In the genomic region with DNA sequence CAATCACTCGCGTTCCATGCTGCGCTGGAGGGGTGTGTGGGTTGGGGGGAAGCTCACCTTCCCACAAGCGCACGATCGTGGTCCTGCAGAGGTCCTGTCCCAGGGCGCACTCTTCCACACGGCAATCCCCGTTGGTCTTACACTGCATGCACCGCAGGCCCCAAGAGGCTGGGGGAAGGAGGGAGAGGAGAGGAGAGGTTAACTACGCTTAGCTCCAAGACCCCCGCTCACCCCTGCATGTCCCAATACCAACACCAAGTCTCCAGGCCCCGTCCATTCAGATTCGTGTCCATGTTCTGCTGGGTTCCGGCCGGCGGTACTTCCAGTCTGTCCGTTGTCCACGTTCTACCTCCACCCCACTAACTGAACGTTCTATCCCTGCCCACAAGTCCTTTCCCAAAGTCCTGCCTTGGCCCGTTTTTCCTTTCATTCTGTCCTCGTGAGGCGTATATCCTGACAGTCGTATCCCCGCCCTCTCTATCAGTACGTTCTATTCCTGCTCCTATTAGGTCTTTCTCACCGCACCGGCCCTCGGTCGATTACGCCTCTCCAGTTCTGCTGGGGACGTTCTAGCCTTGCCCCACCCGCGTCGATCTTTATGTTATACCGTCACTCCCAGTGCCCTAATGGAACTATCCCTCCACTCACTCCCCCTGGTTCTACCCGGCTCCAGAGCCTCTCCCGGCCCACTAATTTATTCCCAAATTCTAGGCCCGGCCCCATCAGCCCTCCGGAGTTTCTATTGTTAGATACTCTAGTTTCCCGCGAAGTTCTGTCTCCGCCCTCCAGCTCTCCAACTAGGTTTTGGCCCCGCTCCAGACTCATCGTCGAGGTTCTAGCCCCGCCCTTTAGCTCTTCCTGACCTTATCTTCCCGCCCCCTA, we compare ENCODE assay signal across 8 cellular contexts. TPM values are rescaled to one million over a fixed set of nuclear protein-coding genes. Genes with fewer than 3 reads are reported as not detected.
DNase-seq lines count a peak whose midpoint lies in the region; ATAC-seq and TF ChIP-seq lines count a peak whose summit lies in the region.

No MANE protein-coding gene starts in this region.

- H3K4me1 ChIP-seq in iPS-15b (ENCODE audit: control insufficient read depth, insufficient read depth, low read length), result peaks cover 7% of the 10 kb centered on the region

- no peak for ATAC-seq in activated naive CD8-positive, alpha-beta T cell treated with anti-CD3 and anti-CD28 coated beads, Interleukin-2, amount 10 ng/mL, durations not matched to agents 7 days and 5 days (ENCODE audit: low read depth)

- DNase-seq in AG04449 (ENCODE audit: low read depth, low spot score), result no peak
- no peak for DNase-seq in HFFc6
- no peak for DNase-seq in activated naive CD8-positive, alpha-beta T cell treated with anti-CD3 and anti-CD28 coated beads, Interleukin-2, amount 10 ng/mL, durations not matched to agents 7 days and 5 days
- DNase-seq in NCI-H1092 treated with DMSO at 0.1 percent for 48 hours (lab: John Stamatoyannopoulos, UW), result no peak
- no peak for DNase-seq in HuH-7.5 (ENCODE audit: low spot score)
- DNase-seq in occipital lobe (lab: John Stamatoyannopoulos, UW), result no peak

- H3K9me3 Mint-ChIP-seq in HFFc6, result no peaks in the 10 kb centered on the region
- H3K9me3 Mint-ChIP-seq in activated naive CD8-positive, alpha-beta T cell treated with anti-CD3 and anti-CD28 coated beads, Interleukin-2, amount 10 ng/mL, durations not matched to agents 7 days and 5 days, result no peaks in the 10 kb centered on the region

- no peaks in the 10 kb centered on the region for H3K9me3 ChIP-seq in iPS-15b (ENCODE audit: control insufficient read depth, insufficient read depth, low read length)

- POLR2A ChIA-PET in AG04449 (lab: Yijun Ruan, JAX), result interaction anchor here (0.5 to 3.3 kb wide), 18 partner anchors 12 to 134 kb away, joined by 3 to 18 read pairs (median 4); partner anchors contain the start of genes IRGQ, SMG9, ZNF575 and ZNF576
- POLR2A ChIA-PET in activated naive CD8-positive, alpha-beta T cell treated with anti-CD3 and anti-CD28 coated beads, Interleukin-2, amount 10 ng/mL, durations not matched to agents 7 days and 5 days (lab: Charles Lee), result interaction anchor here (0.6 to 1.8 kb wide), 11 partner anchors 9 to 204 kb away, joined by 3 to 30 read pairs (median 6); partner anchors contain the start of gene SMG9

- H3K27ac Mint-ChIP-seq in HFFc6, result peak overlapping the region; percentile 95
- peak overlapping the region; percentile 91 for H3K27ac Mint-ChIP-seq in activated naive CD8-positive, alpha-beta T cell treated with anti-CD3 and anti-CD28 coated beads, Interleukin-2, amount 10 ng/mL, durations not matched to agents 7 days and 5 days

- H3K27me3 Mint-ChIP-seq in HFFc6 (ENCODE audit: insufficient read depth), result no peaks in the 10 kb centered on the region; the same call in none of the 2 replicates
- peaks cover 3% of the 10 kb centered on the region for H3K27me3 Mint-ChIP-seq in activated naive CD8-positive, alpha-beta T cell treated with anti-CD3 and anti-CD28 coated beads, Interleukin-2, amount 10 ng/mL, durations not matched to agents 7 days and 5 days

- H3K27me3 ChIP-seq in iPS-15b (ENCODE audit: control insufficient read depth, insufficient read depth, low read length), result peaks cover 25% of the 10 kb centered on the region

- H3K4me1 Mint-ChIP-seq in HFFc6 (ENCODE audit: low read depth), result peaks cover 31% of the 10 kb centered on the region
- H3K4me1 Mint-ChIP-seq in activated naive CD8-positive, alpha-beta T cell treated with anti-CD3 and anti-CD28 coated beads, Interleukin-2, amount 10 ng/mL, durations not matched to agents 7 days and 5 days, result peaks cover 35% of the 10 kb centered on the region

- H3K4me3 ChIP-seq in AG04449 (ENCODE audit: low read depth, low read length) (peak overlapping the region; percentile 60), iPS-15b (ENCODE audit: low read depth, low read length) (peak overlapping the region; percentile 84), skin epidermis (peak overlapping the region; percentile 3 to 54 (median 45))

- peak overlapping the region; percentile 9 for H3K9ac ChIP-seq in iPS-15b (ENCODE audit: low read depth, low read length)

- H3K36me3 Mint-ChIP-seq in HFFc6 (ENCODE audit: low read depth), result peaks cover 41% of the 10 kb centered on the region
- H3K36me3 Mint-ChIP-seq in activated naive CD8-positive, alpha-beta T cell treated with anti-CD3 and anti-CD28 coated beads, Interleukin-2, amount 10 ng/mL, durations not matched to agents 7 days and 5 days, result peaks cover 28% of the 10 kb centered on the region

- TF ChIP-seq CTCF in AG04449 (IDR thresholded peaks at IDR 0.05; ENCODE audit: insufficient read depth, low read length, missing control alignments), result no peak
- TF ChIP-seq CTCF in HFFc6 (IDR thresholded peaks at IDR 0.05), result no peak

- peak overlapping the region; percentile 97 for H3K4me3 Mint-ChIP-seq in HFFc6
- peak overlapping the region; percentile 94 for H3K4me3 Mint-ChIP-seq in activated naive CD8-positive, alpha-beta T cell treated with anti-CD3 and anti-CD28 coated beads, Interleukin-2, amount 10 ng/mL, durations not matched to agents 7 days and 5 days

- peaks cover 3% of the 10 kb centered on the region for H3K36me3 ChIP-seq in iPS-15b (ENCODE audit: control insufficient read depth, insufficient read depth, low read length)

- CTCF ChIA-PET in AG04449 (lab: Yijun Ruan, JAX), result interaction anchor here (0.6 to 1.4 kb wide), 18 partner anchors 9 to 129 kb away, joined by 3 to 14 read pairs (median 4); partner anchors contain the start of genes IRGQ and ZNF576

- H3K27ac ChIP-seq in skin epidermis, result peak overlapping the region in 13 of 21 experiments; percentile 9 to 94 (median 55)

RNA-seq across cellular contexts. Expression of gene PLAUR, which starts 2.2 kb away (rescaled TPM):
- 100 to 1,000 TPM; 123 to 163 (median 152) TPM for total RNA-seq in HFFc6 (2021; fragmentation: NEBNext Ultra II Directional; extraction: Animal tissue kit (Norgen Biotek cat#: 25700))
- 10 to 100 TPM; 12.2 to 12.7 TPM for total RNA-seq in activated naive CD8-positive, alpha-beta T cell treated with anti-CD3 and anti-CD28 coated beads, Interleukin-2, amount 10 ng/mL, durations not matched to agents 7 days and 5 days
- total RNA-seq in occipital lobe, result 5.8 TPM

RNA-seq across cellular contexts. Expression of gene CADM4, which starts 28.1 kb away (rescaled TPM):
- 1 to 10 TPM in 2 of 6 experiments, under 1 TPM in 4; 0.43 to 1.3 (median 0.82) TPM for total RNA-seq in HFFc6 (2021; fragmentation: NEBNext Ultra II Directional; extraction: Animal tissue kit (Norgen Biotek cat#: 25700))
- total RNA-seq in activated naive CD8-positive, alpha-beta T cell treated with anti-CD3 and anti-CD28 coated beads, Interleukin-2, amount 10 ng/mL, durations not matched to agents 7 days and 5 days, result under 1 TPM; 0.36 to 0.43 TPM
- 98.4 TPM for total RNA-seq in occipital lobe

RNA-seq across cellular contexts. Expression of gene IRGC, which starts 48.1 kb away (rescaled TPM):
- not detected for total RNA-seq in HFFc6 (2021; fragmentation: NEBNext Ultra II Directional; extraction: Animal tissue kit (Norgen Biotek cat#: 25700))
- not detected for total RNA-seq in activated naive CD8-positive, alpha-beta T cell treated with anti-CD3 and anti-CD28 coated beads, Interleukin-2, amount 10 ng/mL, durations not matched to agents 7 days and 5 days
- not detected for total RNA-seq in occipital lobe

RNA-seq across cellular contexts. Expression of gene ZNF428, which starts 48.3 kb away (rescaled TPM):
- 10 to 100 TPM; 32.2 to 42.2 (median 37.3) TPM for total RNA-seq in HFFc6 (2021; fragmentation: NEBNext Ultra II Directional; extraction: Animal tissue kit (Norgen Biotek cat#: 25700))
- total RNA-seq in activated naive CD8-positive, alpha-beta T cell treated with anti-CD3 and anti-CD28 coated beads, Interleukin-2, amount 10 ng/mL, durations not matched to agents 7 days and 5 days, result 10 to 100 TPM; 23.3 to 23.7 TPM
- total RNA-seq in occipital lobe, result 111 TPM

RNA-seq across cellular contexts. Expression of gene SRRM5, which starts 55.9 kb away (rescaled TPM):
- total RNA-seq in HFFc6 (2021; fragmentation: NEBNext Ultra II Directional; extraction: Animal tissue kit (Norgen Biotek cat#: 25700)), result under 1 TPM in 5 of 6 experiments, not detected in 1; 0.11 to 0.31 (median 0.21) TPM
- total RNA-seq in activated naive CD8-positive, alpha-beta T cell treated with anti-CD3 and anti-CD28 coated beads, Interleukin-2, amount 10 ng/mL, durations not matched to agents 7 days and 5 days, result under 1 TPM; 0.68 to 0.72 TPM
- not detected for total RNA-seq in occipital lobe

Comparison
In these comparisons a context has a peak if more than half of its experiments do, and no peak if none do; other contexts are left out.
1. RNA of gene PLAUR, which starts 2.2 kb away (total RNA-seq): 123 to 163 TPM in HFFc6; 12.2 to 12.7 TPM in activated naive CD8-positive, alpha-beta T cell treated with anti-CD3 and anti-CD28 coated beads, Interleukin-2, amount 10 ng/mL, durations not matched to agents 7 days and 5 days and 5.8 TPM in occipital lobe (single experiment); every median in the first group is over 4 times any median in the second.
2. RNA of gene CADM4, which starts 28.1 kb away (total RNA-seq): 98.4 TPM in occipital lobe (single experiment); 0.43 to 1.3 TPM in HFFc6 and 0.36 to 0.43 TPM in activated naive CD8-positive, alpha-beta T cell treated with anti-CD3 and anti-CD28 coated beads, Interleukin-2, amount 10 ng/mL, durations not matched to agents 7 days and 5 days; every median in the first group is over 10 times any median in the second.
3. Peak in every context shown above with its lines, with median percentiles within 50 percentile points of each other: H3K4me3 ChIP-seq.